In the genomic region with DNA sequence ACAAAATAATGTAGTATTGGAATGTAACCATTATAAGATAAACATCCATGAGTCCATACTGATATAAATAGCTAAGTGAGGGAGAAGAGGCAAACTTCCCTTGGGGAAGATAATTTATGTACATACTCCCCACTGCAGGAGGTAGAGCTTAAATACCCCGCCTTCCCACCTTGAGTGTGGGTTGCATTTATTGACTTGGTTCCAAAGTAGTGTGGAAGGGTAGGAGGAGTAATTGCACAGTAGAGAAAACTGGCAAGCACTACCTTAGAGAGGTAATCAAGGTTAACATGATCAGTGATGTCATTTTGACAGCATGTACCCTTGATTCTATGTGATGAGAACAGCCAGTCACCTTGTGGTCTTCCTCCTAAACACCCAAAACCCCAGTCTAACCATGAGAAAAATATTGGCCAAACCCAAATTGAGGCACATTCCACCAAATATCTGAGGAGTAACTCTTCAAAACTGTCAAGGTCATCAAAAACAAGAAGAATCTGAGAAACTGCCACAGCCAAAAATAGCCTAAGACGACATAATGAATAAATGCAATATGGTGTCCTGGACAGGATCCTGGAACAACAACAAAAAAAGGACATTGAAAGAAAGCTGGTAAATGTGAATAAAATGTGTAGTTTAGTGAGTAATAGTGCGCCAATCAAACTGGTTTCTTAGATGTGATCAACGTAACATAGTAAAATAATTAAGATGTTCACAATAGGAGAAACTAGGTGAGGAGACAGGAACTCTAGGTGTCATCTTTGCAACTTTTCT, we compare ENCODE assay signal across 8 cellular contexts. TPM values are rescaled to one million over a fixed set of nuclear protein-coding genes. Genes with fewer than 3 reads are reported as not detected.
DNase-seq lines count a peak whose midpoint lies in the region; TF ChIP-seq lines count a peak whose summit lies in the region.

No MANE protein-coding gene starts in this region.

- H3K79me2 ChIP-seq in H9 (ENCODE audit: insufficient read depth, low read length): peaks cover 10% of the 10 kb centered on the region
- peaks cover 38% of the 10 kb centered on the region for H3K79me2 ChIP-seq in smooth muscle cell (ENCODE audit: low read depth)

- H3K23me2 ChIP-seq in H9 (ENCODE audit: insufficient read length, low read depth, low read length, poor library complexity, severe bottlenecking): peaks cover 4% of the 10 kb centered on the region

- DNase-seq in H9: no peak
- DNase-seq in globus pallidus (ENCODE audit: low spot score): peak; percentile 7
- no peak for DNase-seq in smooth muscle cell (lab: John Stamatoyannopoulos, UW; ENCODE audit: unreplicated experiment)
- DNase-seq in COLO829 (ENCODE audit: low spot score): no peak
- no peak for DNase-seq in NCI-H1417 treated with DMSO at 0.1 percent for 48 hours (lab: John Stamatoyannopoulos, UW)
- no peak for DNase-seq in NCI-H2171 treated with DMSO at 0.1 percent for 48 hours (lab: John Stamatoyannopoulos, UW)
- DNase-seq in NCI-H524 treated with DMSO at 0.1 percent for 48 hours (lab: John Stamatoyannopoulos, UW): no peak

- no peaks in the 10 kb centered on the region for H3K79me1 ChIP-seq in H9 (ENCODE audit: insufficient read depth, low read depth, low read length, poor library complexity, severe bottlenecking)

- no peaks in the 10 kb centered on the region for H4K20me1 ChIP-seq in H9 (ENCODE audit: control insufficient read depth, insufficient read depth, insufficient read length)
- H4K20me1 ChIP-seq in smooth muscle cell (ENCODE audit: low read depth): peaks cover 13% of the 10 kb centered on the region

- peaks cover 5% of the 10 kb centered on the region for H3F3A ChIP-seq in smooth muscle cell (ENCODE audit: low read depth)

- no peak overlapping the region for H3K9ac ChIP-seq in H9 (ENCODE audit: extremely low read depth, insufficient read length, low read length)
- H3K9ac ChIP-seq in smooth muscle cell (ENCODE audit: low read depth): peak overlapping the region; percentile 76

- no peak overlapping the region for H4K5ac ChIP-seq in H9 (ENCODE audit: insufficient read length, low read depth, low read length)

- H2BK12ac ChIP-seq in H9 (ENCODE audit: insufficient read length, low read depth, low read length): no peak overlapping the region

- no peak overlapping the region for H2AK5ac ChIP-seq in H9 (ENCODE audit: insufficient read length, low read length)

- no peak overlapping the region for H3K23ac ChIP-seq in H9 (ENCODE audit: insufficient read length, low read depth, low read length)

- no peak overlapping the region for H3K27ac ChIP-seq in H9 (ENCODE audit: insufficient read length, low read depth, low read length)
- peak overlapping the region; percentile 90 for H3K27ac ChIP-seq in VCaP
- H3K27ac ChIP-seq in smooth muscle cell (ENCODE audit: low read depth): peak overlapping the region; percentile 70

- H2BK120ac ChIP-seq in H9 (ENCODE audit: low read depth, low read length, poor library complexity, severe bottlenecking): no peak overlapping the region

- no peak overlapping the region for H4K91ac ChIP-seq in H9 (ENCODE audit: insufficient read length, low read depth, low read length)

- no peak overlapping the region for H2BK5ac ChIP-seq in H9 (ENCODE audit: insufficient read length, low read length)

- WGBS in H9 (ENCODE audit: extremely low coverage, insufficient read length, low lambda C conversion rate): no CpG with 5 or more reads among the region's 4 CpGs
- WGBS in smooth muscle cell (ENCODE audit: low lambda C conversion rate): 58% methylated on average over 4 of the region's 4 CpGs

- H3K4me1 Mint-ChIP-seq in H9: peaks cover 20 to 24% of the 10 kb centered on the region in 2 experiments

- no peak overlapping the region for H4K8ac ChIP-seq in H9 (replicated peaks; ENCODE audit: insufficient read length, low read depth, low read length)

- no peak overlapping the region for H3K18ac ChIP-seq in H9 (ENCODE audit: insufficient read length, low read depth, low read length)

- no peak overlapping the region; a peak in 1 of 7 replicates for H3K27ac Mint-ChIP-seq in H9

- H2AFZ ChIP-seq in H9 (ENCODE audit: low read length): no peak overlapping the region
- peak overlapping the region; percentile 91 for H2AFZ ChIP-seq in smooth muscle cell (ENCODE audit: low read depth)

- H3K4me3 Mint-ChIP-seq in H9: peak overlapping the region; percentile 87 to 96

- no peaks in the 10 kb centered on the region; the same call in 1 of the 2 replicates for H3K27me3 Mint-ChIP-seq in H9 (ENCODE audit: low read depth)

- no peak overlapping the region for H3T11ph ChIP-seq in H9 (ENCODE audit: low read length)

- peak overlapping the region; percentile 94 for H3K4me3 ChIP-seq in smooth muscle cell

- no peak overlapping the region for H2BK15ac ChIP-seq in H9 (ENCODE audit: low read depth, low read length)

- H3K4me1 ChIP-seq in H9 (ENCODE audit: insufficient read depth, low read length): peaks cover 4% of the 10 kb centered on the region; the same call in 1 of the 2 replicates
- H3K4me1 ChIP-seq in smooth muscle cell (ENCODE audit: low read depth): peaks cover 15% of the 10 kb centered on the region

- H3K14ac ChIP-seq in H9 (ENCODE audit: insufficient read depth, low read length): no peak overlapping the region

- no peak overlapping the region for H2BK20ac ChIP-seq in H9 (ENCODE audit: low read depth, low read length, poor library complexity, severe bottlenecking)

- no peaks in the 10 kb centered on the region for H3K9me3 ChIP-seq in H9 (ENCODE audit: control insufficient read depth, low read depth, low read length)
- no peaks in the 10 kb centered on the region for H3K9me3 ChIP-seq in smooth muscle cell (replicated peaks; ENCODE audit: low read depth)

- H3K4me2 ChIP-seq in H9 (ENCODE audit: insufficient read depth, insufficient read length, low read length) (peak overlapping the region; percentile 88), smooth muscle cell (peak overlapping the region; percentile 91)

- no peaks in the 10 kb centered on the region for H3K9me3 Mint-ChIP-seq in H9

- TF ChIP-seq CTCF in H9 (conservative IDR thresholded peaks at IDR 0.05) (no peak), VCaP (conservative IDR thresholded peaks at IDR 0.05) (no peak), smooth muscle cell (IDR thresholded peaks at IDR 0.05; ENCODE audit: borderline replicate concordance, insufficient read depth, poor library complexity, severe bottlenecking) (no peak)

- no peak overlapping the region for H3K56ac ChIP-seq in H9 (ENCODE audit: insufficient read length, low read depth, low read length)

- H3K36me3 ChIP-seq in smooth muscle cell (ENCODE audit: low read depth): no peaks in the 10 kb centered on the region

- H3K27me3 ChIP-seq in H9 (ENCODE audit: insufficient read depth, low read length): no peaks in the 10 kb centered on the region
- no peaks in the 10 kb centered on the region for H3K27me3 ChIP-seq in smooth muscle cell (ENCODE audit: low read depth)

- H3K4ac ChIP-seq in H9 (ENCODE audit: low read depth, low read length): no peak overlapping the region

- peaks cover 5% of the 10 kb centered on the region in 3 experiments; a peak in 5 of 7 replicates for H3K36me3 Mint-ChIP-seq in H9 (ENCODE audit: insufficient read depth in 1 of 3, low read depth in 3 of 3)

RNA-seq across cellular contexts. Expression of a gene that starts 0.8 kb away (rescaled TPM):
- total RNA-seq in H9 (2021): 55.4 and 67.1 TPM in 2 replicates
- total RNA-seq in smooth muscle cell: 22.9 and 31.5 TPM in 2 replicates
- 14.0 and 19.4 TPM in 2 replicates for polyA plus RNA-seq in smooth muscle cell
